In genomic region chr2:10790228-10790973, GRCh38 we compare ENCODE assay signal across 10 cellular contexts. TPM values are rescaled to one million over a fixed set of nuclear protein-coding genes. Genes with fewer than 3 reads are reported as not detected.
DNase-seq lines count a peak whose midpoint lies in the region; ATAC-seq and TF ChIP-seq lines count a peak whose summit lies in the region.
"Had no signal": no experiment of that assay in that cellular context is flagged by ENCODE, and none has a peak within 500 bp of the region (broad histone marks: within the 10 kb centered on the region; RNA-seq: fewer than 3 reads in every experiment).

No MANE protein-coding gene starts in this region.

- peaks cover 11% of the 10 kb centered on the region for H3K4me1 Mint-ChIP-seq in nephron

- H3K9me3 ChIP-seq in esophagus squamous epithelium, result no peaks in the 10 kb centered on the region
- no peaks in the 10 kb centered on the region for H3K9me3 ChIP-seq in ovary

- no peak overlapping the region for H3K4me3 Mint-ChIP-seq in nephron

- 48% methylated on average over 6 of the region's 6 CpGs for WGBS in esophagus squamous epithelium, 2 donors
- WGBS in ovary, 3 donors, result 86 to 92% (median 90%) methylated on average over 6 of the region's 6 CpGs

- TF ChIP-seq EP300 in ovary (IDR thresholded peaks at IDR 0.05), result no peak

- intact Hi-C loops in esophagus squamous epithelium (cut with DNase I) (no loop called here), ovary (cut with DNase I) (no loop called here), Right ventricle myocardium superior (cut with DNase I) (no loop called here)

- peaks cover 26 to 100% (median 28%) of the 10 kb centered on the region in 3 donors for H3K36me3 ChIP-seq in esophagus squamous epithelium
- no peaks in the 10 kb centered on the region for H3K36me3 ChIP-seq in ovary

- peak; percentile 80 for ATAC-seq in GM19023 (IDR thresholded peaks at IDR 0.05; ENCODE audit: unreplicated experiment)
- peak; percentile 66 for ATAC-seq in GM21825 (IDR thresholded peaks at IDR 0.05; ENCODE audit: unreplicated experiment)
- ATAC-seq in Right ventricle myocardium superior (ENCODE audit: poor library complexity), result no peak
- ATAC-seq: left ventricle myocardium superior had no signal

- H3K27me3 ChIP-seq in esophagus squamous epithelium (no peaks in the 10 kb centered on the region), ovary (no peaks in the 10 kb centered on the region)

- TF ChIP-seq POLR2A in esophagus squamous epithelium (IDR thresholded peaks at IDR 0.05), result no peak
- no peak for TF ChIP-seq POLR2A in ovary (IDR thresholded peaks at IDR 0.05)

- peak overlapping the region in 2 of 3 experiments; percentile 34 to 92 for H3K27ac Mint-ChIP-seq in nephron

- no peaks in the 10 kb centered on the region for H3K27me3 Mint-ChIP-seq in nephron (ENCODE audit: low read depth)

- H3K9me3 Mint-ChIP-seq in nephron, result no peaks in the 10 kb centered on the region

- H3K27ac ChIP-seq in esophagus squamous epithelium (peak overlapping the region in 1 of 4 donors; percentile 35), ovary (no peak overlapping the region)
- H3K27ac ChIP-seq: coronary artery had no signal

- DNase-seq in NAMALWA (ENCODE audit: low spot score) (peak; percentile 55), esophagus squamous epithelium (lab: John Stamatoyannopoulos, UW) (no peak), ovary (no peak), Right ventricle myocardium superior (no peak)
- DNase-seq: left ventricle myocardium superior, NCI-H2029 had no signal

- no peak for TF ChIP-seq CTCF in nephron (IDR thresholded peaks at IDR 0.05; ENCODE audit: unreplicated experiment in 3 of 3)
- no peak for TF ChIP-seq CTCF in esophagus squamous epithelium (IDR thresholded peaks at IDR 0.05)
- TF ChIP-seq CTCF in ovary (IDR thresholded peaks at IDR 0.05), result no peak

- peaks cover 87% of the 10 kb centered on the region for H3K36me3 Mint-ChIP-seq in nephron (ENCODE audit: low read depth)

- H3K4me3 ChIP-seq in esophagus squamous epithelium (no peak overlapping the region), ovary (no peak overlapping the region)
- H3K4me3 ChIP-seq: coronary artery had no signal

- H3K4me1 ChIP-seq in esophagus squamous epithelium (peaks cover 0 to 6% (median 0%) of the 10 kb centered on the region in 3 donors), ovary (ENCODE audit: insufficient read depth) (no peaks in the 10 kb centered on the region)

RNA-seq across cellular contexts. Expression of gene PDIA6, which starts 22.2 kb away (rescaled TPM):
- total RNA-seq in esophagus squamous epithelium, result 100 to 1,000 TPM in 2 of 4 donors, 10 to 100 TPM in 2; 81.6 to 131 (median 107) TPM
- total RNA-seq in ovary, result 100 to 1,000 TPM in 4 of 7 donors, 10 to 100 TPM in 3; 60.6 to 166 (median 109) TPM
- 100 to 1,000 TPM; 102 to 220 TPM for polyA plus RNA-seq in ovary
- 111 TPM for total RNA-seq in Right ventricle myocardium superior
